In genomic region chr15:75578206-75578947, GRCh38 we compare ENCODE assay signal across 8 cellular contexts. TPM values are rescaled to one million over a fixed set of nuclear protein-coding genes. Genes with fewer than 3 reads are reported as not detected.
DNase-seq lines count a peak whose midpoint lies in the region; ATAC-seq and TF ChIP-seq lines count a peak whose summit lies in the region.

No MANE protein-coding gene starts in this region.

- no peaks in the 10 kb centered on the region for H3K9me3 ChIP-seq in iPS-15b (ENCODE audit: control insufficient read depth, insufficient read depth, low read length)

- peaks cover 10% of the 10 kb centered on the region for H3K4me1 ChIP-seq in iPS-15b (ENCODE audit: control insufficient read depth, insufficient read depth, low read length)

- H3K36me3 ChIP-seq in H7 (replicated peaks; ENCODE audit: control insufficient read depth, insufficient read depth, low read length) (no peaks in the 10 kb centered on the region), iPS-15b (ENCODE audit: control insufficient read depth, insufficient read depth, low read length) (no peaks in the 10 kb centered on the region)

- ATAC-seq in HG03095 (IDR thresholded peaks at IDR 0.05; ENCODE audit: unreplicated experiment) (no peak), GM18873 (IDR thresholded peaks at IDR 0.05; ENCODE audit: low FRiP score, unreplicated experiment) (no peak)

- peak overlapping the region; percentile 93 for H3K9ac ChIP-seq in iPS-15b (ENCODE audit: low read depth, low read length)

- H3K27ac ChIP-seq in skin epidermis: peak overlapping the region; percentile 70 to 98 (median 94)

- in situ Hi-C loops in astrocyte of the cerebellum (cut with HindIII; ENCODE audit: low sequenced_read_pairs): loop anchor here (5.0 kb wide), 1 partner anchor 71 kb away; no protein-coding TSS in a partner anchor

- DNase-seq in COLO668 (lab: John Stamatoyannopoulos, UW; ENCODE audit: unreplicated experiment) (peak; percentile 74), H7 (peak; percentile 76), RKO (ENCODE audit: low spot score) (peak; percentile 25), astrocyte of the cerebellum (ENCODE audit: low read depth) (no peak)

- no peak for TF ChIP-seq CTCF in astrocyte of the cerebellum (IDR thresholded peaks at IDR 0.05; ENCODE audit: low read depth, low read length, missing control alignments)

- H3K4me3 ChIP-seq in H7 (ENCODE audit: insufficient read depth, low read depth, low read length) (peak overlapping the region; percentile 52), astrocyte of the cerebellum (ENCODE audit: low read depth, low read length) (peak overlapping the region; percentile 89), iPS-15b (ENCODE audit: low read depth, low read length) (peak overlapping the region; percentile 93), skin epidermis (peak overlapping the region; percentile 73 to 90 (median 86))

- no peaks in the 10 kb centered on the region for H3K27me3 ChIP-seq in H7 (ENCODE audit: control insufficient read depth, insufficient read depth, low read length)
- H3K27me3 ChIP-seq in iPS-15b (ENCODE audit: control insufficient read depth, insufficient read depth, low read length): no peaks in the 10 kb centered on the region

RNA-seq across cellular contexts. Expression of gene PTPN9, which starts 0.7 kb away (rescaled TPM):
- 44.8 and 48.1 TPM in 2 replicates for total RNA-seq in H7 (2014; rRNA removed; shearing (Covaris generic))

RNA-seq across cellular contexts. Expression of gene SNUPN, which starts 47.1 kb away (rescaled TPM):
- total RNA-seq in H7 (2014; rRNA removed; shearing (Covaris generic)): 19.2 and 23.4 TPM in 2 replicates
